30 cellular contexts compared by ENCODE assay signal in the genomic region with DNA sequence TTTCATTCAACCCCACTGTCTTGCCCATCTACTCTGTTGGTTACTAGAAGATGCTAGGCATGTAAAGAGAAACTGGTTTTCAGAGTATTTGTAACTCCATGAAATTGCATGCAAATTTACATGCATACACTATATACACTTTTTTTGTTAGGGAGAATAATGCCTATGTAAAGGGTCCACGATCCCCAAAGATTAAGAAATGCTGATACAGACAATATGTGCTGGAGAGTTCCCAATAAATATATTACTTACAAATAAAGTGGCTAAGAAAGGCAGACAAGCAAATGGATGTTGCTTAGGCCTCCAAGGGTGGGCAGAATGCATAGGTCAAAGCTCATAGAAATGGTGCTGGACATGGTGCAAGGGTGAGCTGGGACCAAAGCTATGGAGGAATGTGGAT.
"Had no signal": no experiment of that assay in that cellular context is flagged by ENCODE, and none has a peak within 500 bp of the region (broad histone marks: within the 10 kb centered on the region; RNA-seq: fewer than 3 reads in every experiment).

No MANE protein-coding gene starts in this region.

- H3K36me3 Mint-ChIP-seq: naive thymus-derived CD8-positive, alpha-beta T cell; natural killer cell treated with Interleukin-12 subunit alpha and Interleukin-12 subunit beta and Interleukin-15 and Interleukin-18, amount 100 ng/mL, for 72 hours; stimulated activated memory B cell treated with anti-CD40 and anti-IgM and Interleukin-4, amounts not matched to agents 10 μg/mL and 1 μg/mL and 100 μg/mL, for 72 hours had no signal

- H3K4me1 Mint-ChIP-seq: naive thymus-derived CD8-positive, alpha-beta T cell; stimulated activated memory B cell treated with anti-CD40 and anti-IgM and Interleukin-4, amounts not matched to agents 10 μg/mL and 1 μg/mL and 100 μg/mL, for 72 hours had no signal

- H3K4me3 ChIP-seq: pancreas, psoas muscle, skin epidermis, smooth muscle cell, spleen, stomach, thoracic aorta, thyroid gland, tibial nerve, upper lobe of left lung, vagina had no signal

- H3K9me3 ChIP-seq: neutrophil, pancreas, psoas muscle, spleen, stomach, thoracic aorta, thyroid gland, tibial nerve, upper lobe of left lung, vagina had no signal

- DNase-seq: naive thymus-derived CD8-positive, alpha-beta T cell; nephron progenitor cell; nucleus accumbens; pancreas; psoas muscle; right cardiac atrium; spleen; stimulated activated CD4-positive, alpha-beta T cell treated with anti-CD3 and anti-CD28 coated beads, Interleukin-12 subunit alpha, Interleukin-12 subunit beta, amount 100 ng/mL, for 4 hours; stimulated activated CD4-positive, alpha-beta T cell treated with anti-CD3 and anti-CD28 coated beads, Interleukin-1b, Interleukin-23, amount 100 ng/mL, for 48 hours; stimulated activated CD4-positive, alpha-beta T cell treated with anti-CD3 and anti-CD28 coated beads, Interleukin-4, amount 100 ng/mL, for 1 hour; stimulated activated CD4-positive, alpha-beta T cell treated with anti-CD3 and anti-CD28 coated beads, Interleukin-4, amount 100 ng/mL, for 4 hours; stimulated activated CD8-positive, alpha-beta memory T cell treated with anti-CD3 and anti-CD28 coated beads, Interleukin-4, amount 100 ng/mL, for 48 hours; stimulated activated naive CD4-positive, alpha-beta T cell; stomach; thyroid gland; trophoblast cell had no signal

- ATAC-seq: naive thymus-derived CD8-positive, alpha-beta T cell; natural killer cell treated with Interleukin-12 subunit alpha and Interleukin-12 subunit beta and Interleukin-15 and Interleukin-18, amount 100 ng/mL, for 72 hours; pancreas; psoas muscle; right cardiac atrium; sciatic nerve; stimulated activated memory B cell treated with anti-CD40 and anti-IgM and Interleukin-4, amounts not matched to agents 10 μg/mL and 1 μg/mL and 100 μg/mL, for 72 hours had no signal

- H3K27ac ChIP-seq: neutrophil, pancreas, psoas muscle, skin epidermis, spleen, stomach, thoracic aorta, thyroid gland, upper lobe of left lung, vagina had no signal

- H3K4me1 ChIP-seq: pancreas, psoas muscle, spleen, stomach, thyroid gland, tibial nerve, upper lobe of left lung, vagina had no signal

- H3K4me2 ChIP-seq: smooth muscle cell had no signal

- H3K36me3 ChIP-seq: neutrophil, pancreas, spleen, stomach, thoracic aorta, thyroid gland, tibial nerve, upper lobe of left lung, vagina had no signal

- H3K27me3 Mint-ChIP-seq: progenitor cell of endocrine pancreas had no signal

- H3K4me3 Mint-ChIP-seq: naive thymus-derived CD8-positive, alpha-beta T cell; natural killer cell treated with Interleukin-12 subunit alpha and Interleukin-12 subunit beta and Interleukin-15 and Interleukin-18, amount 100 ng/mL, for 72 hours; nephron progenitor cell; neural crest cell; stimulated activated memory B cell treated with anti-CD40 and anti-IgM and Interleukin-4, amounts not matched to agents 10 μg/mL and 1 μg/mL and 100 μg/mL, for 72 hours; stimulated activated naive CD8-positive, alpha-beta T cell treated with anti-CD3 and anti-CD28 coated beads, Interleukin-15, Interleukin-2, amounts not matched to agents 100 ng/mL and 50 ng/mL, for 24 hours had no signal

- H3K27me3 ChIP-seq: neutrophil, pancreas, stomach, thyroid gland, tibial nerve, upper lobe of left lung, vagina had no signal

- FAIRE-seq: pancreas, urothelium cell line had no signal

- H3K9me3 Mint-ChIP-seq: naive thymus-derived CD8-positive, alpha-beta T cell; natural killer cell treated with Interleukin-12 subunit alpha and Interleukin-12 subunit beta and Interleukin-15 and Interleukin-18, amount 100 ng/mL, for 72 hours; nephron progenitor cell; neural crest cell; stimulated activated memory B cell treated with anti-CD40 and anti-IgM and Interleukin-4, amounts not matched to agents 10 μg/mL and 1 μg/mL and 100 μg/mL, for 72 hours; stimulated activated naive CD8-positive, alpha-beta T cell treated with anti-CD3 and anti-CD28 coated beads, Interleukin-15, Interleukin-2, amounts not matched to agents 100 ng/mL and 50 ng/mL, for 24 hours had no signal

- H3K27ac Mint-ChIP-seq: naive thymus-derived CD8-positive, alpha-beta T cell; natural killer cell treated with Interleukin-12 subunit alpha and Interleukin-12 subunit beta and Interleukin-15 and Interleukin-18, amount 100 ng/mL, for 72 hours; nephron progenitor cell; progenitor cell of endocrine pancreas; stimulated activated memory B cell treated with anti-CD40 and anti-IgM and Interleukin-4, amounts not matched to agents 10 μg/mL and 1 μg/mL and 100 μg/mL, for 72 hours; stimulated activated naive CD8-positive, alpha-beta T cell treated with anti-CD3 and anti-CD28 coated beads, Interleukin-15, Interleukin-2, amounts not matched to agents 100 ng/mL and 50 ng/mL, for 24 hours had no signal
